8 cellular contexts compared by ENCODE assay signal in genomic region chr2:230987137-230988020, GRCh38. TPM values are rescaled to one million over a fixed set of nuclear protein-coding genes. Genes with fewer than 3 reads are reported as not detected.
A peak's percentile ranks its signal among the peaks of the same experiment; 100 is the strongest.
DNase-seq lines count a peak whose midpoint lies in the region; ATAC-seq and TF ChIP-seq lines count a peak whose summit lies in the region.

No MANE protein-coding gene starts in this region.

- peak overlapping the region in 7 of 8 donors; percentile 15 to 74 (median 66) for H3K4me3 Mint-ChIP-seq in naive B cell

- POLR2A ChIA-PET in GM10248 (lab: Yijun Ruan, JAX) = interaction anchor here (0.9 to 2.0 kb wide), 4 partner anchors 30 to 63 kb away, joined by 3 to 7 read pairs (median 4); no protein-coding TSS in a partner anchor

- peak; percentile 67 to 79 for ATAC-seq in naive B cell (ENCODE audit: low read depth in 2 of 2)
- ATAC-seq in HG02840 (IDR thresholded peaks at IDR 0.05; ENCODE audit: low FRiP score, unreplicated experiment) = no peak

- TF ChIP-seq CTCF in GM10248 (IDR thresholded peaks at IDR 0.05; ENCODE audit: control extremely low read depth, extremely low read depth, low read depth, missing control alignments) (peak; percentile 96), fibroblast of mammary gland (conservative IDR thresholded peaks at IDR 0.05; ENCODE audit: control insufficient read depth, insufficient read depth, low read depth, low read length) (peak; percentile 69)

- DNase-seq in GM10248 (ENCODE audit: extremely low spot score) = peak; percentile 92
- DNase-seq in HT1080 (ENCODE audit: low read depth) = peak; percentile 83
- peak; percentile 85 for DNase-seq in OCI-M1 (lab: John Stamatoyannopoulos, UW)
- peak; percentile 88 to 89 for DNase-seq in activated T-cell treated with anti-CD3 and anti-CD28 coated beads, Interleukin-2, amount 50 U/mL, for 48 hours
- DNase-seq in fibroblast of mammary gland (ENCODE audit: low read depth) = peak; percentile 57
- peak; percentile 65 for DNase-seq in naive B cell
- DNase-seq in stimulated activated CD8-positive, alpha-beta memory T cell treated with anti-CD3 and anti-CD28 coated beads, Interleukin-7, amount 100 ng/mL, for 24 hours (ENCODE audit: low read depth) = peak; percentile 69

- peaks cover 21 to 50% (median 45%) of the 10 kb centered on the region in 3 donors for H3K27me3 Mint-ChIP-seq in naive B cell

- H3K4me3 ChIP-seq in fibroblast of mammary gland (ENCODE audit: control insufficient read depth, low read depth, low read length) = peak overlapping the region; percentile 25

- H3K36me3 Mint-ChIP-seq in naive B cell = no peaks in the 10 kb centered on the region

- H3K27ac Mint-ChIP-seq in naive B cell = no peak overlapping the region

- H3K4me1 Mint-ChIP-seq in naive B cell = peaks cover 0 to 3% (median 0%) of the 10 kb centered on the region in 3 donors

- CTCF ChIA-PET in GM10248 (lab: Yijun Ruan, JAX) = interaction anchor here (0.6 to 14.2 kb wide), 53 partner anchors 8 to 789 kb away, joined by 3 to 256 read pairs (median 5); partner anchors contain the start of genes GPR55, ITM2C, PSMD1 and SPATA3

- H3K9me3 Mint-ChIP-seq in naive B cell = no peaks in the 10 kb centered on the region

RNA-seq across cellular contexts. Expression of gene SPATA3, which starts 8.5 kb away (rescaled TPM):
- not detected in 2 replicates for total RNA-seq in HT1080 (2014; rRNA removed; shearing (Covaris generic))
- not detected in 2 replicates for polyA plus RNA-seq in HT1080 (2015; cell fraction: cytosol; rRNA removed)
- not detected in 2 replicates for polyA plus RNA-seq in HT1080 (2015; cell fraction: nucleus; rRNA removed)
- not detected for polyA plus RNA-seq in naive B cell (ENCODE audit: low read depth in 6 of 6)

RNA-seq across cellular contexts. Expression of gene C2orf72, which starts 49.9 kb away (rescaled TPM):
- 0.43 and 3.0 TPM in 2 replicates for total RNA-seq in HT1080 (2014; rRNA removed; shearing (Covaris generic))
- 0.02 and 0.15 TPM in 2 replicates for polyA plus RNA-seq in HT1080 (2015; cell fraction: cytosol; rRNA removed)
- polyA plus RNA-seq in HT1080 (2015; cell fraction: nucleus; rRNA removed) = 0.25 and 0.68 TPM in 2 replicates
- polyA plus RNA-seq in naive B cell (ENCODE audit: low read depth in 6 of 6) = not detected
